1 cellular context compared by ENCODE assay signal in the genomic region with DNA sequence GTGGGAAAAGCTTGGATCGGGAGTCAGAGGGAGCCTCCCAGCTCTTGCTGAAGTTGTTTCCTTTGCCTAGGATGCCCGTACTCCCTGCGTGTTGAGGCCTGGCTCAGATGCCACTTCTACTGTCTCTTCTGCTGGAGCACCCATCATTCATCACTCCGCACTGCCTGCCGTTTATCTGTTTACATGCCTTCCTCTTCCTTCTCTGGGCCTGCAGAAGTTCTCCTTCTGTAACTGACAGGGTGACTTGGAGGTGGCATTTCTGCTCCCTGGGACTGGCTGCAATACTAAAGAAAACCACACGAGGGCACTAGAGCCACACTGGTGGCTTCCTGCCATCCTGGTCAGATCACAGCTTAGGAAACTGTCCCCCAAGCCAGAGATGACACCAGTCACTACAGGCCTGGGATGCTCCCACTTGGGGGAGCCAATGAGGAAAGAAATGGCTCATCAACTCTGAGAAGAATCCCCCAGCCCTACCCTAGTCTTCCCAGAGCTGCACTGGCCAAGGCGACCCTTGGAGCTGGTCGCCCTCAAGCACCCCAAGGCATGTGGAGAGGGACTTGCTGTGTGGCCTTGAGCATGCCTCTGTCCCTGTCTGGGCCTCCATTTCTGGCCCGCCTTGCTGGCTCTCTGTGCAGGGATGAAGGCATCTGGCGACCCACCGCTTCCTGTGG.
TF ChIP-seq lines count a peak whose summit lies in the region.

No MANE protein-coding gene starts in this region.

TF ChIP-seq in HepG2, 621 proteins besides CTCF, POLR2A, EP300 and RAD21 (continued from another document and continues in another):
- no peak for TF ChIP-seq ZSCAN9 (CRISPR knock-in tag; IDR thresholded peaks at IDR 0.05; ENCODE audit: borderline replicate concordance)
- TF ChIP-seq NFKB2 (CRISPR knock-in tag; IDR thresholded peaks at IDR 0.05; ENCODE audit: borderline replicate concordance), result no peak
- TF ChIP-seq, protein P1, sequence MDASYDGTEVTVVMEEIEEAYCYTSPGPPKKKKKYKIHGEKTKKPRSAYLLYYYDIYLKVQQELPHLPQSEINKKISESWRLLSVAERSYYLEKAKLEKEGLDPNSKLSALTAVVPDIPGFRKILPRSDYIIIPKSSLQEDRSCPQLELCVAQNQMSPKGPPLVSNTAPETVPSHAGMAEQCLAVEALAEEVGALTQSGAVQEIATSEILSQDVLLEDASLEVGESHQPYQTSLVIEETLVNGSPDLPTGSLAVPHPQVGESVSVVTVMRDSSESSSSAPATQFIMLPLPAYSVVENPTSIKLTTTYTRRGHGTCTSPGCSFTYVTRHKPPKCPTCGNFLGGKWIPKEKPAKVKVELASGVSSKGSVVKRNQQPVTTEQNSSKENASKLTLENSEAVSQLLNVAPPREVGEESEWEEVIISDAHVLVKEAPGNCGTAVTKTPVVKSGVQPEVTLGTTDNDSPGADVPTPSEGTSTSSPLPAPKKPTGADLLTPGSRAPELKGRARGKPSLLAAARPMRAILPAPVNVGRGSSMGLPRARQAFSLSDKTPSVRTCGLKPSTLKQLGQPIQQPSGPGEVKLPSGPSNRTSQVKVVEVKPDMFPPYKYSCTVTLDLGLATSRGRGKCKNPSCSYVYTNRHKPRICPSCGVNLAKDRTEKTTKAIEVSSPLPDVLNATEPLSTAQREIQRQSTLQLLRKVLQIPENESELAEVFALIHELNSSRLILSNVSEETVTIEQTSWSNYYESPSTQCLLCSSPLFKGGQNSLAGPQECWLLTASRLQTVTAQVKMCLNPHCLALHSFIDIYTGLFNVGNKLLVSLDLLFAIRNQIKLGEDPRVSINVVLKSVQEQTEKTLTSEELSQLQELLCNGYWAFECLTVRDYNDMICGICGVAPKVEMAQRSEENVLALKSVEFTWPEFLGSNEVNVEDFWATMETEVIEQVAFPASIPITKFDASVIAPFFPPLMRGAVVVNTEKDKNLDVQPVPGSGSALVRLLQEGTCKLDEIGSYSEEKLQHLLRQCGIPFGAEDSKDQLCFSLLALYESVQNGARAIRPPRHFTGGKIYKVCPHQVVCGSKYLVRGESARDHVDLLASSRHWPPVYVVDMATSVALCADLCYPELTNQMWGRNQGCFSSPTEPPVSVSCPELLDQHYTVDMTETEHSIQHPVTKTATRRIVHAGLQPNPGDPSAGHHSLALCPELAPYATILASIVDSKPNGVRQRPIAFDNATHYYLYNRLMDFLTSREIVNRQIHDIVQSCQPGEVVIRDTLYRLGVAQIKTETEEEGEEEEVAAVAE (CRISPR knock-in tag; IDR thresholded peaks at IDR 0.05; ENCODE audit: borderline replicate concordance), result peak; percentile 67; the same call in 1 of the 2 replicates
- TF ChIP-seq ARID2 (CRISPR knock-in tag; IDR thresholded peaks at IDR 0.05; ENCODE audit: borderline replicate concordance), result no peak
- TF ChIP-seq ZNF713 (CRISPR knock-in tag; IDR thresholded peaks at IDR 0.05), result no peak
- TF ChIP-seq NR2C2 (CRISPR knock-in tag; IDR thresholded peaks at IDR 0.05; ENCODE audit: borderline replicate concordance), result no peak
- TF ChIP-seq, protein P2, sequence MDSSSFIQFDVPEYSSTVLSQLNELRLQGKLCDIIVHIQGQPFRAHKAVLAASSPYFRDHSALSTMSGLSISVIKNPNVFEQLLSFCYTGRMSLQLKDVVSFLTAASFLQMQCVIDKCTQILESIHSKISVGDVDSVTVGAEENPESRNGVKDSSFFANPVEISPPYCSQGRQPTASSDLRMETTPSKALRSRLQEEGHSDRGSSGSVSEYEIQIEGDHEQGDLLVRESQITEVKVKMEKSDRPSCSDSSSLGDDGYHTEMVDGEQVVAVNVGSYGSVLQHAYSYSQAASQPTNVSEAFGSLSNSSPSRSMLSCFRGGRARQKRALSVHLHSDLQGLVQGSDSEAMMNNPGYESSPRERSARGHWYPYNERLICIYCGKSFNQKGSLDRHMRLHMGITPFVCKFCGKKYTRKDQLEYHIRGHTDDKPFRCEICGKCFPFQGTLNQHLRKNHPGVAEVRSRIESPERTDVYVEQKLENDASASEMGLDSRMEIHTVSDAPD (CRISPR knock-in tag; IDR thresholded peaks at IDR 0.05), result no peak
- TF ChIP-seq, protein P3, sequence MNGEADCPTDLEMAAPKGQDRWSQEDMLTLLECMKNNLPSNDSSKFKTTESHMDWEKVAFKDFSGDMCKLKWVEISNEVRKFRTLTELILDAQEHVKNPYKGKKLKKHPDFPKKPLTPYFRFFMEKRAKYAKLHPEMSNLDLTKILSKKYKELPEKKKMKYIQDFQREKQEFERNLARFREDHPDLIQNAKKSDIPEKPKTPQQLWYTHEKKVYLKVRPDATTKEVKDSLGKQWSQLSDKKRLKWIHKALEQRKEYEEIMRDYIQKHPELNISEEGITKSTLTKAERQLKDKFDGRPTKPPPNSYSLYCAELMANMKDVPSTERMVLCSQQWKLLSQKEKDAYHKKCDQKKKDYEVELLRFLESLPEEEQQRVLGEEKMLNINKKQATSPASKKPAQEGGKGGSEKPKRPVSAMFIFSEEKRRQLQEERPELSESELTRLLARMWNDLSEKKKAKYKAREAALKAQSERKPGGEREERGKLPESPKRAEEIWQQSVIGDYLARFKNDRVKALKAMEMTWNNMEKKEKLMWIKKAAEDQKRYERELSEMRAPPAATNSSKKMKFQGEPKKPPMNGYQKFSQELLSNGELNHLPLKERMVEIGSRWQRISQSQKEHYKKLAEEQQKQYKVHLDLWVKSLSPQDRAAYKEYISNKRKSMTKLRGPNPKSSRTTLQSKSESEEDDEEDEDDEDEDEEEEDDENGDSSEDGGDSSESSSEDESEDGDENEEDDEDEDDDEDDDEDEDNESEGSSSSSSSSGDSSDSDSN (CRISPR knock-in tag; IDR thresholded peaks at IDR 0.05), result peak; percentile 35; the same call in 1 of the 2 replicates
- 0 out of 2 replicates have a peak, but pooled peaks have one; percentile 22 for TF ChIP-seq SALL1 (CRISPR knock-in tag; IDR thresholded peaks at IDR 0.05)
- TF ChIP-seq, protein P4, sequence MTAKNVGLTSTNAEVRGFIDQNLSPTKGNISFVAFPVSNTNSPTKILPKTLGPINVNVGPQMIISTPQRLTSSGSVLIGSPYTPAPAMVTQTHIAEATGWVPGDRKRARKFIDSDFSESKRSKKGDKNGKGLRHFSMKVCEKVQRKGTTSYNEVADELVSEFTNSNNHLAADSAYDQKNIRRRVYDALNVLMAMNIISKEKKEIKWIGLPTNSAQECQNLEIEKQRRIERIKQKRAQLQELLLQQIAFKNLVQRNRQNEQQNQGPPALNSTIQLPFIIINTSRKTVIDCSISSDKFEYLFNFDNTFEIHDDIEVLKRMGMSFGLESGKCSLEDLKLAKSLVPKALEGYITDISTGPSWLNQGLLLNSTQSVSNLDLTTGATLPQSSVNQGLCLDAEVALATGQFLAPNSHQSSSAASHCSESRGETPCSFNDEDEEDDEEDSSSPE (CRISPR knock-in tag; IDR thresholded peaks at IDR 0.05), result 0 out of 2 replicates have a peak, but pooled peaks have one; percentile 18
- 0 out of 2 replicates have a peak, but pooled peaks have one; percentile 36 for TF ChIP-seq CAMTA2 (CRISPR knock-in tag; IDR thresholded peaks at IDR 0.05; ENCODE audit: borderline replicate concordance)
- TF ChIP-seq, protein P5, sequence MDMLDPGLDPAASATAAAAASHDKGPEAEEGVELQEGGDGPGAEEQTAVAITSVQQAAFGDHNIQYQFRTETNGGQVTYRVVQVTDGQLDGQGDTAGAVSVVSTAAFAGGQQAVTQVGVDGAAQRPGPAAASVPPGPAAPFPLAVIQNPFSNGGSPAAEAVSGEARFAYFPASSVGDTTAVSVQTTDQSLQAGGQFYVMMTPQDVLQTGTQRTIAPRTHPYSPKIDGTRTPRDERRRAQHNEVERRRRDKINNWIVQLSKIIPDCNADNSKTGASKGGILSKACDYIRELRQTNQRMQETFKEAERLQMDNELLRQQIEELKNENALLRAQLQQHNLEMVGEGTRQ (IDR thresholded peaks at IDR 0.05; ENCODE audit: low read depth, low read length), result 0 out of 2 replicates have a peak, but pooled peaks have one; percentile 4
- TF ChIP-seq, protein P5 (CRISPR knock-in tag; IDR thresholded peaks at IDR 0.05; ENCODE audit: borderline replicate concordance), result no peak
- no peak for TF ChIP-seq NONO (IDR thresholded peaks at IDR 0.05)
- TF ChIP-seq NONO (CRISPR knock-in tag; conservative IDR thresholded peaks at IDR 0.05), result 0 out of 2 replicates have a peak, but pooled peaks have one; percentile 16
- no peak for TF ChIP-seq MTA1 (CRISPR knock-in tag; IDR thresholded peaks at IDR 0.05; ENCODE audit: borderline replicate concordance)
- TF ChIP-seq ZNF614 (CRISPR knock-in tag; IDR thresholded peaks at IDR 0.05; ENCODE audit: borderline replicate concordance), result 0 out of 2 replicates have a peak, but pooled peaks have one; percentile 61
- TF ChIP-seq, protein P6, sequence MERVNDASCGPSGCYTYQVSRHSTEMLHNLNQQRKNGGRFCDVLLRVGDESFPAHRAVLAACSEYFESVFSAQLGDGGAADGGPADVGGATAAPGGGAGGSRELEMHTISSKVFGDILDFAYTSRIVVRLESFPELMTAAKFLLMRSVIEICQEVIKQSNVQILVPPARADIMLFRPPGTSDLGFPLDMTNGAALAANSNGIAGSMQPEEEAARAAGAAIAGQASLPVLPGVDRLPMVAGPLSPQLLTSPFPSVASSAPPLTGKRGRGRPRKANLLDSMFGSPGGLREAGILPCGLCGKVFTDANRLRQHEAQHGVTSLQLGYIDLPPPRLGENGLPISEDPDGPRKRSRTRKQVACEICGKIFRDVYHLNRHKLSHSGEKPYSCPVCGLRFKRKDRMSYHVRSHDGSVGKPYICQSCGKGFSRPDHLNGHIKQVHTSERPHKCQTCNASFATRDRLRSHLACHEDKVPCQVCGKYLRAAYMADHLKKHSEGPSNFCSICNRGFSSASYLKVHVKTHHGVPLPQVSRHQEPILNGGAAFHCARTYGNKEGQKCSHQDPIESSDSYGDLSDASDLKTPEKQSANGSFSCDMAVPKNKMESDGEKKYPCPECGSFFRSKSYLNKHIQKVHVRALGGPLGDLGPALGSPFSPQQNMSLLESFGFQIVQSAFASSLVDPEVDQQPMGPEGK (CRISPR knock-in tag; IDR thresholded peaks at IDR 0.05), result peak; percentile 55; the same call in 1 of the 2 replicates
- TF ChIP-seq, protein P7, sequence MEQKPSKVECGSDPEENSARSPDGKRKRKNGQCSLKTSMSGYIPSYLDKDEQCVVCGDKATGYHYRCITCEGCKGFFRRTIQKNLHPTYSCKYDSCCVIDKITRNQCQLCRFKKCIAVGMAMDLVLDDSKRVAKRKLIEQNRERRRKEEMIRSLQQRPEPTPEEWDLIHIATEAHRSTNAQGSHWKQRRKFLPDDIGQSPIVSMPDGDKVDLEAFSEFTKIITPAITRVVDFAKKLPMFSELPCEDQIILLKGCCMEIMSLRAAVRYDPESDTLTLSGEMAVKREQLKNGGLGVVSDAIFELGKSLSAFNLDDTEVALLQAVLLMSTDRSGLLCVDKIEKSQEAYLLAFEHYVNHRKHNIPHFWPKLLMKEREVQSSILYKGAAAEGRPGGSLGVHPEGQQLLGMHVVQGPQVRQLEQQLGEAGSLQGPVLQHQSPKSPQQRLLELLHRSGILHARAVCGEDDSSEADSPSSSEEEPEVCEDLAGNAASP (CRISPR knock-in tag; IDR thresholded peaks at IDR 0.05; ENCODE audit: borderline replicate concordance), result 0 out of 2 replicates have a peak, but pooled peaks have one; percentile 23
- TF ChIP-seq HNRNPH1 (optimal IDR thresholded peaks at IDR 0.05; ENCODE audit: low read depth, low read length), result no peak
- TF ChIP-seq, protein P8, sequence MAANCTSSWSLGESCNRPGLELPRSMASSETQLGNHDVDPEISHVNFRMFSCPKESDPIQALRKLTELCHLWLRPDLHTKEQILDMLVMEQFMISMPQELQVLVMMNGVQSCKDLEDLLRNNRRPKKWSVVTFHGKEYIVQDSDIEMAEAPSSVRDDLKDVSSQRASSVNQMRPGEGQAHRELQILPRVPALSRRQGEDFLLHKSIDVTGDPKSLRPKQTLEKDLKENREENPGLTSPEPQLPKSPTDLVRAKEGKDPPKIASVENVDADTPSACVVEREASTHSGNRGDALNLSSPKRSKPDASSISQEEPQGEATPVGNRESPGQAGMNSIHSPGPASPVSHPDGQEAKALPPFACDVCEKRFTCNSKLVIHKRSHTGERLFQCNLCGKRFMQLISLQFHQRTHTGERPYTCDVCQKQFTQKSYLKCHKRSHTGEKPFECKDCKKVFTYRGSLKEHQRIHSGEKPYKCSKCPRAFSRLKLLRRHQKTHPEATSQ (CRISPR knock-in tag; IDR thresholded peaks at IDR 0.05; ENCODE audit: borderline replicate concordance), result no peak
- no peak for TF ChIP-seq HNF4G (IDR thresholded peaks at IDR 0.05; ENCODE audit: borderline replicate concordance, low read depth, low read length)
- 0 out of 2 replicates have a peak, but pooled peaks have one; percentile 25 for TF ChIP-seq HNF4G (CRISPR knock-in tag; IDR thresholded peaks at IDR 0.05; ENCODE audit: borderline replicate concordance, low read depth)
- TF ChIP-seq FOSL2 (CRISPR knock-in tag; IDR thresholded peaks at IDR 0.05), result no peak
- TF ChIP-seq, protein P9, sequence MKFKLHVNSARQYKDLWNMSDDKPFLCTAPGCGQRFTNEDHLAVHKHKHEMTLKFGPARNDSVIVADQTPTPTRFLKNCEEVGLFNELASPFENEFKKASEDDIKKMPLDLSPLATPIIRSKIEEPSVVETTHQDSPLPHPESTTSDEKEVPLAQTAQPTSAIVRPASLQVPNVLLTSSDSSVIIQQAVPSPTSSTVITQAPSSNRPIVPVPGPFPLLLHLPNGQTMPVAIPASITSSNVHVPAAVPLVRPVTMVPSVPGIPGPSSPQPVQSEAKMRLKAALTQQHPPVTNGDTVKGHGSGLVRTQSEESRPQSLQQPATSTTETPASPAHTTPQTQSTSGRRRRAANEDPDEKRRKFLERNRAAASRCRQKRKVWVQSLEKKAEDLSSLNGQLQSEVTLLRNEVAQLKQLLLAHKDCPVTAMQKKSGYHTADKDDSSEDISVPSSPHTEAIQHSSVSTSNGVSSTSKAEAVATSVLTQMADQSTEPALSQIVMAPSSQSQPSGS (CRISPR knock-in tag; IDR thresholded peaks at IDR 0.05), result peak; percentile 40; the same call in 1 of the 2 replicates
- TF ChIP-seq, protein P10, sequence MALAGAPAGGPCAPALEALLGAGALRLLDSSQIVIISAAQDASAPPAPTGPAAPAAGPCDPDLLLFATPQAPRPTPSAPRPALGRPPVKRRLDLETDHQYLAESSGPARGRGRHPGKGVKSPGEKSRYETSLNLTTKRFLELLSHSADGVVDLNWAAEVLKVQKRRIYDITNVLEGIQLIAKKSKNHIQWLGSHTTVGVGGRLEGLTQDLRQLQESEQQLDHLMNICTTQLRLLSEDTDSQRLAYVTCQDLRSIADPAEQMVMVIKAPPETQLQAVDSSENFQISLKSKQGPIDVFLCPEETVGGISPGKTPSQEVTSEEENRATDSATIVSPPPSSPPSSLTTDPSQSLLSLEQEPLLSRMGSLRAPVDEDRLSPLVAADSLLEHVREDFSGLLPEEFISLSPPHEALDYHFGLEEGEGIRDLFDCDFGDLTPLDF (CRISPR knock-in tag; IDR thresholded peaks at IDR 0.05), result no peak
